ENCODE assay signal across 8 cellular contexts in genomic region chr11:95790123-95790932, GRCh38. TPM values are rescaled to one million over a fixed set of nuclear protein-coding genes. Genes with fewer than 3 reads are reported as not detected.
DNase-seq lines count a peak whose midpoint lies in the region; ATAC-seq and TF ChIP-seq lines count a peak whose summit lies in the region.

TSS of gene CEP57 (plus strand) at chr11:95790498. CDS start at chr11:95790699, 201 bp downstream.

- ATAC-seq in GM21717 (IDR thresholded peaks at IDR 0.05; ENCODE audit: unreplicated experiment): peak; percentile 74

- peaks cover 12 to 18% of the 10 kb centered on the region in 2 donors for H3K4me1 ChIP-seq in mucosa of rectum (ENCODE audit: control insufficient read depth in 2 of 2, insufficient read depth in 2 of 2, low read length in 2 of 2)

- H3K4me3 ChIP-seq in mucosa of rectum (ENCODE audit: low read length in 2 of 2): peak within 1 kb of the TSS; percentile 96 to 98

- peaks cover 79% of the 10 kb centered on the region for H3K36me3 Mint-ChIP-seq in activated T-cell treated with anti-CD3 and anti-CD28 coated beads, Interleukin-2, amount 50 U/mL, for 24 hours (ENCODE audit: low read depth)

- H3K9me3 ChIP-seq in mucosa of rectum (ENCODE audit: control insufficient read depth in 2 of 2, low read length in 2 of 2): no peaks in the 10 kb centered on the region

- peaks cover 60% of the 10 kb centered on the region for H3K4me1 Mint-ChIP-seq in activated T-cell treated with anti-CD3 and anti-CD28 coated beads, Interleukin-2, amount 50 U/mL, for 24 hours (ENCODE audit: low read depth)

- peaks cover 14 to 16% of the 10 kb centered on the region in 2 donors for H3K36me3 ChIP-seq in mucosa of rectum (ENCODE audit: control insufficient read depth in 2 of 2, insufficient read depth in 2 of 2, low read length in 2 of 2)

- DNase-seq in DMS153 (lab: John Stamatoyannopoulos, UW): peak; percentile 96
- peak; percentile 95 for DNase-seq in KBM-7
- peak; percentile 93 for DNase-seq in activated T-cell treated with anti-CD3 and anti-CD28 coated beads, Interleukin-2, amount 50 U/mL, for 24 hours
- DNase-seq in erythroblast (lab: John Stamatoyannopoulos, UW): peak; percentile 98
- peak; percentile 97 for DNase-seq in stimulated activated CD8-positive, alpha-beta memory T cell treated with anti-CD3 and anti-CD28 coated beads, Interleukin-4, amount 100 ng/mL, for 48 hours

- TF ChIP-seq POLR2A in erythroblast (IDR thresholded peaks at IDR 0.05; ENCODE audit: low read length): peak; percentile 95

- H3K9ac ChIP-seq in mucosa of rectum (ENCODE audit: low read depth in 1 of 2, low read length in 2 of 2): peak within 1 kb of the TSS; percentile 95 to 96

- peak within 1 kb of the TSS; percentile 100 for H3K27ac Mint-ChIP-seq in activated T-cell treated with anti-CD3 and anti-CD28 coated beads, Interleukin-2, amount 50 U/mL, for 24 hours

- H3K27me3 ChIP-seq in mucosa of rectum (ENCODE audit: control insufficient read depth in 2 of 2, insufficient read depth in 2 of 2, low read length in 2 of 2): no peaks in the 10 kb centered on the region

- H3K27ac ChIP-seq in mucosa of rectum (ENCODE audit: low read depth in 2 of 2, low read length in 2 of 2): peak within 1 kb of the TSS; percentile 99 to 100

- no peaks in the 10 kb centered on the region for H3K9me3 Mint-ChIP-seq in activated T-cell treated with anti-CD3 and anti-CD28 coated beads, Interleukin-2, amount 50 U/mL, for 24 hours

- peak within 1 kb of the TSS; percentile 96 for H3K4me3 Mint-ChIP-seq in activated T-cell treated with anti-CD3 and anti-CD28 coated beads, Interleukin-2, amount 50 U/mL, for 24 hours

- H3K27me3 Mint-ChIP-seq in activated T-cell treated with anti-CD3 and anti-CD28 coated beads, Interleukin-2, amount 50 U/mL, for 24 hours: no peaks in the 10 kb centered on the region

- in situ Hi-C loops in KBM-7 (cut with MboI; ENCODE audit: low pct_unique_long_range_greater_than_20kb, low sequenced_read_pairs): no loop called here

TF ChIP-seq in PFSK-1, 5 proteins besides CTCF, POLR2A, EP300 and RAD21:
- TF ChIP-seq FOXP2 (optimal IDR thresholded peaks at IDR 0.05; ENCODE audit: borderline replicate concordance, extremely low read depth, extremely low read length, insufficient read depth) (peak; percentile 42), POLR2AphosphoS5 (IDR thresholded peaks at IDR 0.05; ENCODE audit: low read depth, low read length) (peak; percentile 59; the same call in 1 of the 2 replicates), SIN3A (IDR thresholded peaks at IDR 0.05; ENCODE audit: borderline replicate concordance, insufficient read depth, low read length) (peak; percentile 85), REST (IDR thresholded peaks at IDR 0.05; ENCODE audit: insufficient read depth in 1 of 2, low read depth in 2 of 2, low read length in 2 of 2) (no peak), TAF1 (IDR thresholded peaks at IDR 0.05; ENCODE audit: borderline replicate concordance, insufficient read depth, low read length) (no peak)

RNA-seq across cellular contexts. Expression of gene CEP57, which starts in this region (rescaled TPM):
- polyA plus RNA-seq in PFSK-1 (2012; ENCODE audit: insufficient read length, low read depth): 25.1 TPM

Comparison
In these comparisons a context has a peak if more than half of its experiments do, and no peak if none do; other contexts are left out.
1. Peak in every context shown above with its lines: DNase-seq, ATAC-seq, H3K4me3 ChIP-seq and H3K27ac ChIP-seq.